In the genomic region with DNA sequence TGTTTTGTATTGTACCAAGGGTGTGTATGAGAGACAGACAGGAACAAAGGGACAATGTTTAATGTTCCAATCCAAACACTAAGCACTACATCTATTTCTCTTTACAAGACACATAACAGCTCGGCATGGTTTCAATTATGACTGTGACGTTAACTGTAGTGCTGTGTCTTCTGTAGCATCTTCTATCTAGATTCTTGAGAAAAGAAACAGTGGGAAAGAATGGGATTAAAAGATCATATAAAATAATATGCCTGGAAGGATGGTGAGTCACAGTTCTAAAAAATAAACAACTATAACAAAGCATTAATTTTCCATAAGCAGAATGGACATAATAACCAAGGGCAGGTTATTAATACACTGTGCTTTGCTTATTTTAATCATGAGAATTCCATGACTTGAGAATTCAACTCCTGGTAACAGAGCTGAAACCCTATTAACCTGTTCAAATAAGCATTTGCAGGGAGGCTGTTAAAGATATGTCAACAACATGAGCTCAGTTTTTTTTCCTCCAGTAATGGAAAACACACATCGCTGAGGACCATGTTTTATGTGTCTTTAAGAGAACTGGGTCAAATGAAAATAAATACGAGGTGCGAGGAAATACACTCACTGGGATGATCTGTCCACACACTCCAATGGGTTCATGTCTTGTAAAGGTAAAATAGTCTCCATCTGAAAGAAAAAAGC, we compare ENCODE assay signal across 22 cellular contexts.
A peak's percentile ranks its signal among the peaks of the same experiment; 100 is the strongest.
DNase-seq lines count a peak whose midpoint lies in the region; TF ChIP-seq lines count a peak whose summit lies in the region.
"Had no signal": no experiment of that assay in that cellular context is flagged by ENCODE, and none has a peak within 500 bp of the region (broad histone marks: within the 10 kb centered on the region; RNA-seq: fewer than 3 reads in every experiment).

No MANE protein-coding gene starts in this region.

- POLR2A ChIA-PET in SK-N-SH (lab: Yijun Ruan, JAX) = no interaction called here

- WGBS in SK-N-SH (ENCODE audit: low lambda C conversion rate) = 54% methylated on average over 5 of the region's 5 CpGs

- CTCF ChIA-PET in SK-N-SH (lab: Yijun Ruan, JAX) = interaction anchor here (1.3 to 2.4 kb wide), 4 partner anchors 22 to 76 kb away, joined by 3 to 6 read pairs (median 4); no protein-coding TSS in a partner anchor

- TF ChIP-seq CTCF in GM13977 (IDR thresholded peaks at IDR 0.05; ENCODE audit: extremely low read depth, insufficient read depth, missing control alignments) = no peak
- no peak for TF ChIP-seq CTCF in SK-N-SH (IDR thresholded peaks at IDR 0.05)

- TF ChIP-seq RAD21 in SK-N-SH (IDR thresholded peaks at IDR 0.05; ENCODE audit: low read length) = no peak

- no peaks in the 10 kb centered on the region for H3K9me2 ChIP-seq in SK-N-SH

- no peak overlapping the region for H3K27ac ChIP-seq in SK-N-SH (ENCODE audit: low read depth in 2 of 2, low read length in 1 of 2)
- H3K27ac ChIP-seq: esophagus squamous epithelium, stomach had no signal

- H2AFZ ChIP-seq in SK-N-SH (ENCODE audit: low read depth) = no peak overlapping the region

- no peaks in the 10 kb centered on the region for H3F3A ChIP-seq in SK-N-SH (replicated peaks; ENCODE audit: insufficient read depth)

- no peaks in the 10 kb centered on the region for H4K20me1 ChIP-seq in SK-N-SH (ENCODE audit: insufficient read depth)

- no peaks in the 10 kb centered on the region for H3K9me3 ChIP-seq in SK-N-SH
- H3K9me3 ChIP-seq: esophagus squamous epithelium, stomach had no signal

- H3K27me3 ChIP-seq in SK-N-SH (ENCODE audit: insufficient read depth) = no peaks in the 10 kb centered on the region
- H3K27me3 ChIP-seq: esophagus squamous epithelium had no signal

- no peak overlapping the region for H3K4me2 ChIP-seq in SK-N-SH
- H3K4me2 ChIP-seq: smooth muscle cell had no signal

- TF ChIP-seq EP300 in SK-N-SH (IDR thresholded peaks at IDR 0.05; ENCODE audit: borderline replicate concordance in 1 of 2, low read depth in 1 of 2, low read length in 1 of 2) = no peak

- H3K79me2 ChIP-seq in SK-N-SH (ENCODE audit: insufficient read depth) = no peaks in the 10 kb centered on the region

- DNase-seq in EL = peak; percentile 42
- peak; percentile 50 for DNase-seq in NCI-H2029 (lab: John Stamatoyannopoulos, UW)
- DNase-seq in brain pericyte (ENCODE audit: low read depth, low spot score) = peak; percentile 60
- DNase-seq in left kidney (ENCODE audit: low read depth, low spot score) = peak; percentile 24
- DNase-seq in middle frontal gyrus (ENCODE audit: extremely low spot score, low spot score) = no peak
- no peak for DNase-seq in GM13977 (ENCODE audit: low spot score)
- no peak for DNase-seq in SK-N-SH
- DNase-seq in stimulated activated CD4-positive, alpha-beta T cell treated with anti-CD3 and anti-CD28 coated beads, Interleukin-2, amount 100 ng/mL, for 24 hours = no peak
- DNase-seq: activated naive CD4-positive, alpha-beta T cell treated with anti-CD3 and anti-CD28 coated beads, Interleukin-2, amount 10 ng/mL, durations not matched to agents 7 days and 5 days; activated T-cell treated with anti-CD3 and anti-CD28 coated beads, Interleukin-2, amount 50 U/mL, for 72 hours; aorta; CD8-positive, alpha-beta memory T cell; DMS79 treated with DMSO at 0.1 percent for 48 hours; esophagus squamous epithelium; HCEC 1CT; head of caudate nucleus; left ventricle myocardium superior; RPMI8226; stomach; T1000; trophoblast cell had no signal

- H3K4me1 ChIP-seq in SK-N-SH (ENCODE audit: control insufficient read depth in 1 of 2, insufficient read depth in 2 of 2, low read depth in 1 of 2, low read length in 1 of 2) = no peaks in the 10 kb centered on the region; a peak in 1 of 4 replicates
- H3K4me1 ChIP-seq: esophagus squamous epithelium, stomach had no signal

- H3K9ac ChIP-seq in SK-N-SH = no peak overlapping the region

- no peaks in the 10 kb centered on the region for H3K36me3 ChIP-seq in SK-N-SH (replicated peaks in 1 of 2; ENCODE audit: control insufficient read depth in 1 of 2, insufficient read depth in 2 of 2, low read length in 1 of 2)
- H3K36me3 ChIP-seq: esophagus squamous epithelium, stomach had no signal

- in situ Hi-C loops in GM13977 (cut with MboI; ENCODE audit: low pct_unique_long_range_greater_than_20kb, low sequenced_read_pairs, unreplicated experiment) = no loop called here

- no peak overlapping the region for H3K4me3 ChIP-seq in SK-N-SH (ENCODE audit: low read depth in 2 of 2, low read length in 1 of 2)
- H3K4me3 ChIP-seq: esophagus squamous epithelium, smooth muscle cell, stomach had no signal

TF ChIP-seq in SK-N-SH, 30 proteins besides CTCF, POLR2A, EP300 and RAD21:
- TF ChIP-seq RCOR1 (IDR thresholded peaks at IDR 0.05; ENCODE audit: low read length) = no peak
- TF ChIP-seq, protein P1, sequence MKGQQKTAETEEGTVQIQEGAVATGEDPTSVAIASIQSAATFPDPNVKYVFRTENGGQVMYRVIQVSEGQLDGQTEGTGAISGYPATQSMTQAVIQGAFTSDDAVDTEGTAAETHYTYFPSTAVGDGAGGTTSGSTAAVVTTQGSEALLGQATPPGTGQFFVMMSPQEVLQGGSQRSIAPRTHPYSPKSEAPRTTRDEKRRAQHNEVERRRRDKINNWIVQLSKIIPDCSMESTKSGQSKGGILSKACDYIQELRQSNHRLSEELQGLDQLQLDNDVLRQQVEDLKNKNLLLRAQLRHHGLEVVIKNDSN (IDR thresholded peaks at IDR 0.05; ENCODE audit: borderline replicate concordance, low read depth) = no peak
- TF ChIP-seq, protein P2, sequence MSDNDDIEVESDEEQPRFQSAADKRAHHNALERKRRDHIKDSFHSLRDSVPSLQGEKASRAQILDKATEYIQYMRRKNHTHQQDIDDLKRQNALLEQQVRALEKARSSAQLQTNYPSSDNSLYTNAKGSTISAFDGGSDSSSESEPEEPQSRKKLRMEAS (IDR thresholded peaks at IDR 0.05; ENCODE audit: low read depth) = no peak
- TF ChIP-seq TAF1 (IDR thresholded peaks at IDR 0.05; ENCODE audit: borderline replicate concordance, low read depth, low read length) = no peak
- no peak for TF ChIP-seq TCF12 (IDR thresholded peaks at IDR 0.05)
- no peak for TF ChIP-seq GATA2 (CRISPR knock-in tag; IDR thresholded peaks at IDR 0.05)
- TF ChIP-seq ELF1 (IDR thresholded peaks at IDR 0.05) = no peak
- no peak for TF ChIP-seq FOSL2 (IDR thresholded peaks at IDR 0.05; ENCODE audit: borderline replicate concordance, low read depth)
- no peak for TF ChIP-seq POLR2AphosphoS5 (IDR thresholded peaks at IDR 0.05; ENCODE audit: low read depth, low read length)
- TF ChIP-seq, protein P3, sequence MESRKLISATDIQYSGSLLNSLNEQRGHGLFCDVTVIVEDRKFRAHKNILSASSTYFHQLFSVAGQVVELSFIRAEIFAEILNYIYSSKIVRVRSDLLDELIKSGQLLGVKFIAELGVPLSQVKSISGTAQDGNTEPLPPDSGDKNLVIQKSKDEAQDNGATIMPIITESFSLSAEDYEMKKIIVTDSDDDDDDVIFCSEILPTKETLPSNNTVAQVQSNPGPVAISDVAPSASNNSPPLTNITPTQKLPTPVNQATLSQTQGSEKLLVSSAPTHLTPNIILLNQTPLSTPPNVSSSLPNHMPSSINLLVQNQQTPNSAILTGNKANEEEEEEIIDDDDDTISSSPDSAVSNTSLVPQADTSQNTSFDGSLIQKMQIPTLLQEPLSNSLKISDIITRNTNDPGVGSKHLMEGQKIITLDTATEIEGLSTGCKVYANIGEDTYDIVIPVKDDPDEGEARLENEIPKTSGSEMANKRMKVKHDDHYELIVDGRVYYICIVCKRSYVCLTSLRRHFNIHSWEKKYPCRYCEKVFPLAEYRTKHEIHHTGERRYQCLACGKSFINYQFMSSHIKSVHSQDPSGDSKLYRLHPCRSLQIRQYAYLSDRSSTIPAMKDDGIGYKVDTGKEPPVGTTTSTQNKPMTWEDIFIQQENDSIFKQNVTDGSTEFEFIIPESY (IDR thresholded peaks at IDR 0.05; ENCODE audit: borderline replicate concordance, low read depth) = no peak
- no peak for TF ChIP-seq NRF1 (IDR thresholded peaks at IDR 0.05; ENCODE audit: low read depth, low read length)
- no peak for TF ChIP-seq MEF2A (IDR thresholded peaks at IDR 0.05; ENCODE audit: borderline replicate concordance, low read depth)
- TF ChIP-seq SMC3 (IDR thresholded peaks at IDR 0.05; ENCODE audit: low read depth, low read length) = no peak
- no peak for TF ChIP-seq CHD2 (IDR thresholded peaks at IDR 0.05; ENCODE audit: low read length, partially characterized antibody)
- TF ChIP-seq SIN3A (IDR thresholded peaks at IDR 0.05; ENCODE audit: borderline replicate concordance, low read depth, low read length) = no peak
- TF ChIP-seq, protein P4, sequence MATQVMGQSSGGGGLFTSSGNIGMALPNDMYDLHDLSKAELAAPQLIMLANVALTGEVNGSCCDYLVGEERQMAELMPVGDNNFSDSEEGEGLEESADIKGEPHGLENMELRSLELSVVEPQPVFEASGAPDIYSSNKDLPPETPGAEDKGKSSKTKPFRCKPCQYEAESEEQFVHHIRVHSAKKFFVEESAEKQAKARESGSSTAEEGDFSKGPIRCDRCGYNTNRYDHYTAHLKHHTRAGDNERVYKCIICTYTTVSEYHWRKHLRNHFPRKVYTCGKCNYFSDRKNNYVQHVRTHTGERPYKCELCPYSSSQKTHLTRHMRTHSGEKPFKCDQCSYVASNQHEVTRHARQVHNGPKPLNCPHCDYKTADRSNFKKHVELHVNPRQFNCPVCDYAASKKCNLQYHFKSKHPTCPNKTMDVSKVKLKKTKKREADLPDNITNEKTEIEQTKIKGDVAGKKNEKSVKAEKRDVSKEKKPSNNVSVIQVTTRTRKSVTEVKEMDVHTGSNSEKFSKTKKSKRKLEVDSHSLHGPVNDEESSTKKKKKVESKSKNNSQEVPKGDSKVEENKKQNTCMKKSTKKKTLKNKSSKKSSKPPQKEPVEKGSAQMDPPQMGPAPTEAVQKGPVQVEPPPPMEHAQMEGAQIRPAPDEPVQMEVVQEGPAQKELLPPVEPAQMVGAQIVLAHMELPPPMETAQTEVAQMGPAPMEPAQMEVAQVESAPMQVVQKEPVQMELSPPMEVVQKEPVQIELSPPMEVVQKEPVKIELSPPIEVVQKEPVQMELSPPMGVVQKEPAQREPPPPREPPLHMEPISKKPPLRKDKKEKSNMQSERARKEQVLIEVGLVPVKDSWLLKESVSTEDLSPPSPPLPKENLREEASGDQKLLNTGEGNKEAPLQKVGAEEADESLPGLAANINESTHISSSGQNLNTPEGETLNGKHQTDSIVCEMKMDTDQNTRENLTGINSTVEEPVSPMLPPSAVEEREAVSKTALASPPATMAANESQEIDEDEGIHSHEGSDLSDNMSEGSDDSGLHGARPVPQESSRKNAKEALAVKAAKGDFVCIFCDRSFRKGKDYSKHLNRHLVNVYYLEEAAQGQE (IDR thresholded peaks at IDR 0.05; ENCODE audit: low read depth, low read length) = no peak

Comparison
In these comparisons a context has a peak if more than half of its experiments do, and no peak if none do; other contexts are left out.
1. DNase-seq: peak in EL (single experiment), NCI-H2029 (single experiment), brain pericyte (single experiment) and left kidney (single experiment); none in middle frontal gyrus (single experiment), GM13977 (single experiment), SK-N-SH (single experiment) and stimulated activated CD4-positive, alpha-beta T cell treated with anti-CD3 and anti-CD28 coated beads, Interleukin-2, amount 100 ng/mL, for 24 hours (0 of 2).